ENCODE assay signal across 18 cellular contexts in genomic region chr11:108501396-108501795, GRCh38. TPM values are rescaled to one million over a fixed set of nuclear protein-coding genes. Genes with fewer than 3 reads are reported as not detected.
"Had no signal": no experiment of that assay in that cellular context is flagged by ENCODE, and none has a peak within 500 bp of the region (broad histone marks: within the 10 kb centered on the region; RNA-seq: fewer than 3 reads in every experiment).

No MANE protein-coding gene starts in this region.

- H3K27me3 ChIP-seq: heart left ventricle, ovary, tibial nerve had no signal

- H3K36me3 ChIP-seq: heart left ventricle, ovary, tibial nerve had no signal

- H3K36me3 Mint-ChIP-seq: activated naive CD4-positive, alpha-beta T cell treated with anti-CD3 and anti-CD28 coated beads, Interleukin-2, amount 50 U/mL, for 24 hours; memory B cell had no signal

- DNase-seq: activated B cell treated with CpG ODN at 0.5 μM for 24 hours; activated CD4-positive, alpha-beta T cell treated with anti-CD3 and anti-CD28 coated beads, Interleukin-2, amount 10 ng/mL, durations not matched to agents 24 days and 14 days; activated effector memory CD4-positive, alpha-beta T cell treated with Interleukin-2 at 50 U/mL for 16 hours; amygdala; endodermal cell; foreskin melanocyte; heart left ventricle; ovary had no signal

- H3K4me3 ChIP-seq: heart left ventricle, ovary, skin epidermis, tibial nerve had no signal

- H3K9me3 Mint-ChIP-seq: activated B cell treated with CpG ODN at 0.5 μM for 24 hours; activated CD4-positive, alpha-beta T cell treated with anti-CD3 and anti-CD28 coated beads, Interleukin-2, amount 10 ng/mL, durations not matched to agents 24 days and 14 days; activated naive CD4-positive, alpha-beta T cell treated with anti-CD3 and anti-CD28 coated beads, Interleukin-2, amount 50 U/mL, for 24 hours; endodermal cell; memory B cell; neural crest cell; stimulated activated effector memory CD8-positive, alpha-beta T cell treated with anti-CD3 and anti-CD28 coated beads, Interleukin-12 subunit alpha, Interleukin-12 subunit beta, amount 100 ng/mL, for 72 hours; T-helper 1 cell treated with Interleukin-12 subunit alpha and Interleukin-12 subunit beta and Interleukin-4 antibody, amounts not matched to agents 30 μg/mL and 1 μg/mL, for 36 hours had no signal

- H3K27me3 Mint-ChIP-seq: activated B cell treated with CpG ODN at 0.5 μM for 24 hours; activated CD4-positive, alpha-beta T cell treated with anti-CD3 and anti-CD28 coated beads, Interleukin-2, amount 10 ng/mL, durations not matched to agents 24 days and 14 days; activated naive CD4-positive, alpha-beta T cell treated with anti-CD3 and anti-CD28 coated beads, Interleukin-2, amount 50 U/mL, for 24 hours had no signal

- H3K27ac ChIP-seq: heart left ventricle, ovary, tibial nerve had no signal

- H3K4me3 Mint-ChIP-seq: activated B cell treated with CpG ODN at 0.5 μM for 24 hours; activated CD4-positive, alpha-beta T cell treated with anti-CD3 and anti-CD28 coated beads, Interleukin-2, amount 10 ng/mL, durations not matched to agents 24 days and 14 days; activated naive CD4-positive, alpha-beta T cell treated with anti-CD3 and anti-CD28 coated beads, Interleukin-2, amount 50 U/mL, for 24 hours; endodermal cell; memory B cell; neural crest cell; stimulated activated effector memory CD8-positive, alpha-beta T cell treated with anti-CD3 and anti-CD28 coated beads, Interleukin-12 subunit alpha, Interleukin-12 subunit beta, amount 100 ng/mL, for 72 hours; T-helper 1 cell treated with Interleukin-12 subunit alpha and Interleukin-12 subunit beta and Interleukin-4 antibody, amounts not matched to agents 30 μg/mL and 1 μg/mL, for 36 hours had no signal

- ATAC-seq: heart left ventricle; left lobe of liver; stimulated activated effector memory CD8-positive, alpha-beta T cell treated with anti-CD3 and anti-CD28 coated beads, Interleukin-12 subunit alpha, Interleukin-12 subunit beta, amount 100 ng/mL, for 72 hours had no signal

- H3K9me3 ChIP-seq: heart left ventricle, ovary, tibial nerve had no signal

- H3K27ac Mint-ChIP-seq: activated B cell treated with CpG ODN at 0.5 μM for 24 hours; activated CD4-positive, alpha-beta T cell treated with anti-CD3 and anti-CD28 coated beads, Interleukin-2, amount 10 ng/mL, durations not matched to agents 24 days and 14 days; activated naive CD4-positive, alpha-beta T cell treated with anti-CD3 and anti-CD28 coated beads, Interleukin-2, amount 50 U/mL, for 24 hours; endodermal cell; memory B cell; stimulated activated effector memory CD8-positive, alpha-beta T cell treated with anti-CD3 and anti-CD28 coated beads, Interleukin-12 subunit alpha, Interleukin-12 subunit beta, amount 100 ng/mL, for 72 hours had no signal

RNA-seq across cellular contexts. Expression of gene C11orf65, which starts 34.1 kb away (rescaled TPM):
- total RNA-seq: chondrocyte, dermis microvascular lymphatic vessel endothelial cell had no signal
